In genomic region chr16:56246051-56246817, GRCh38 we compare ENCODE assay signal across 11 cellular contexts. TPM values are rescaled to one million over a fixed set of nuclear protein-coding genes. Genes with fewer than 3 reads are reported as not detected.
DNase-seq lines count a peak whose midpoint lies in the region; ATAC-seq and TF ChIP-seq lines count a peak whose summit lies in the region.
"Had no signal": no experiment of that assay in that cellular context is flagged by ENCODE, and none has a peak within 500 bp of the region (broad histone marks: within the 10 kb centered on the region; RNA-seq: fewer than 3 reads in every experiment).

No MANE protein-coding gene starts in this region.

- TF ChIP-seq RAD21 in HCT116 (IDR thresholded peaks at IDR 0.05; ENCODE audit: low read depth): no peak

- no peak overlapping the region for H3K9ac ChIP-seq in HCT116 (ENCODE audit: low read length)

- H3K9me3 ChIP-seq in HCT116 (ENCODE audit: control insufficient read depth in 1 of 2, insufficient read depth in 1 of 2, low read depth in 1 of 2, low read length in 2 of 2) (no peaks in the 10 kb centered on the region), sigmoid colon (no peaks in the 10 kb centered on the region), vagina (no peaks in the 10 kb centered on the region)

- H4K20me1 ChIP-seq in HCT116 (ENCODE audit: insufficient read depth): no peaks in the 10 kb centered on the region

- intact Hi-C loops in HCT116 (cut with micrococcal nuclease) (no loop called here), sigmoid colon (cut with DNase I) (no loop called here), lower leg skin (cut with DNase I; ENCODE audit: low total_unique reads) (no loop called here), vagina (cut with DNase I) (no loop called here)

- WGBS in sigmoid colon, 2 donors: 55 to 67% methylated on average over 13 of the region's 13 CpGs
- 64 to 66% methylated on average over 13 of the region's 13 CpGs for WGBS in lower leg skin, 2 donors

- H3K4me2 ChIP-seq in HCT116 (ENCODE audit: low read length): no peak overlapping the region

- no peaks in the 10 kb centered on the region for H3K9me3 Mint-ChIP-seq in WTC11
- H3K9me3 Mint-ChIP-seq: activated B cell treated with CpG ODN at 0.5 μM for 24 hours had no signal

- H3K27ac Mint-ChIP-seq in WTC11: no peak overlapping the region
- H3K27ac Mint-ChIP-seq: activated B cell treated with CpG ODN at 0.5 μM for 24 hours had no signal

- no peak overlapping the region for H3K4me3 ChIP-seq in HCT116 (replicated peaks in 1 of 2; ENCODE audit: low read depth in 1 of 2, low read length in 2 of 2)
- H3K4me3 ChIP-seq in sigmoid colon: no peak overlapping the region
- H3K4me3 ChIP-seq in lower leg skin (ENCODE audit: low read depth, poor library complexity, severe bottlenecking): no peak overlapping the region
- no peak overlapping the region for H3K4me3 ChIP-seq in vagina

- H3K79me2 ChIP-seq in HCT116 (ENCODE audit: insufficient read depth, low read length): no peaks in the 10 kb centered on the region

- ATAC-seq in HCT116 (peak; percentile 47; the same call in 1 of the 2 replicates), WTC11 (peak; percentile 93), HG02678 (IDR thresholded peaks at IDR 0.05; ENCODE audit: unreplicated experiment) (no peak)

- H3K27me3 ChIP-seq in HCT116 (ENCODE audit: insufficient read depth, low read length): no peaks in the 10 kb centered on the region
- no peaks in the 10 kb centered on the region for H3K27me3 ChIP-seq in sigmoid colon
- H3K27me3 ChIP-seq in vagina: no peaks in the 10 kb centered on the region

- TF ChIP-seq CTCF in HCT116 (IDR thresholded peaks at IDR 0.05 in 2 of 3, conservative IDR thresholded peaks at IDR 0.05 in 1 of 3; ENCODE audit: borderline replicate concordance in 1 of 3, insufficient read depth in 1 of 3, low read depth in 2 of 3, low read length in 2 of 3) (no peak), WTC11 (IDR thresholded peaks at IDR 0.05) (no peak), sigmoid colon (IDR thresholded peaks at IDR 0.05) (no peak), lower leg skin (IDR thresholded peaks at IDR 0.05) (no peak), vagina (IDR thresholded peaks at IDR 0.05) (no peak)

- no peak for TF ChIP-seq EP300 in sigmoid colon (IDR thresholded peaks at IDR 0.05)

- H3K4me3 Mint-ChIP-seq in WTC11: no peak overlapping the region
- H3K4me3 Mint-ChIP-seq: activated B cell treated with CpG ODN at 0.5 μM for 24 hours, naive B cell had no signal

- RAD21 ChIA-PET in HCT116 (lab: Charles Lee; ENCODE audit: low non-redundant PET in 1 of 2, low total read pairs in 2 of 2, uncharacterized antibody in 2 of 2, unreplicated experiment in 2 of 2): interaction anchor here in 1 of 2 experiments (0.6 kb wide), 1 partner anchor 52 kb away, joined by 3 read pairs; no protein-coding TSS in a partner anchor

- BruUV-seq in HCT116 (replicated peaks; lab: Mats Ljungman, UMichigan): no TSS peak

- peaks cover 3% of the 10 kb centered on the region; the same call in 1 of the 2 replicates for H3K36me3 Mint-ChIP-seq in WTC11
- H3K36me3 Mint-ChIP-seq: naive B cell had no signal

- no peak overlapping the region for H2AFZ ChIP-seq in HCT116 (ENCODE audit: low read depth, low read length, poor library complexity, severe bottlenecking)

- peaks cover 14% of the 10 kb centered on the region for H3K4me1 Mint-ChIP-seq in WTC11
- H3K4me1 Mint-ChIP-seq: activated B cell treated with CpG ODN at 0.5 μM for 24 hours, naive B cell had no signal

- H3K9me2 ChIP-seq in HCT116 (ENCODE audit: insufficient read depth): no peaks in the 10 kb centered on the region

- POLR2A ChIA-PET in HCT116 (lab: Charles Lee) (no interaction called here), WTC11 (lab: Charles Lee) (no interaction called here)

- no peaks in the 10 kb centered on the region for H3K27me3 Mint-ChIP-seq in WTC11 (ENCODE audit: low read depth)
- H3K27me3 Mint-ChIP-seq: activated B cell treated with CpG ODN at 0.5 μM for 24 hours had no signal

- no peak for TF ChIP-seq POLR2A in HCT116 (IDR thresholded peaks at IDR 0.05; ENCODE audit: borderline replicate concordance, extremely low read depth, insufficient read depth, insufficient read length)
- TF ChIP-seq POLR2A in sigmoid colon (IDR thresholded peaks at IDR 0.05): no peak
- TF ChIP-seq POLR2A in lower leg skin (IDR thresholded peaks at IDR 0.05): no peak
- no peak for TF ChIP-seq POLR2A in vagina (IDR thresholded peaks at IDR 0.05)

- no peak for DNase-seq in HCT116 (ENCODE audit: low read depth, low spot score)
- DNase-seq in WTC11 (ENCODE audit: low spot score): no peak
- DNase-seq in hypothalamus (lab: John Stamatoyannopoulos, UW): peak in 36 of 51 donors; percentile 39 to 89 (median 68)
- DNase-seq in sigmoid colon: peak; percentile 67
- DNase-seq in SW480 (ENCODE audit: low spot score): no peak
- DNase-seq in lower leg skin (ENCODE audit: low spot score in 2 of 2): no peak
- DNase-seq in vagina (ENCODE audit: extremely low spot score in 2 of 2): no peak
- DNase-seq: activated B cell treated with CpG ODN at 0.5 μM for 24 hours, naive B cell, NCI-H187 had no signal

- H3K36me3 ChIP-seq in HCT116 (ENCODE audit: control insufficient read depth in 1 of 2, insufficient read depth in 2 of 2, low read length in 2 of 2) (no peaks in the 10 kb centered on the region), sigmoid colon (no peaks in the 10 kb centered on the region), vagina (no peaks in the 10 kb centered on the region)

- H3K4me1 ChIP-seq in HCT116 (ENCODE audit: control insufficient read depth in 1 of 2, insufficient read depth in 2 of 2, low read length in 2 of 2) (peaks cover 0 to 10% of the 10 kb centered on the region in 2 experiments; a peak in 1 of 4 replicates), sigmoid colon (peaks cover 0 to 56% (median 38%) of the 10 kb centered on the region in 4 donors), vagina (peaks cover 17% of the 10 kb centered on the region)

- H3K27ac ChIP-seq in HCT116 (ENCODE audit: low read depth, low read length) (no peak overlapping the region), sigmoid colon (peak overlapping the region in 3 of 4 donors; percentile 56 to 70 (median 63)), vagina (no peak overlapping the region)

- CTCF ChIA-PET in HCT116 (lab: Charles Lee): no interaction called here
- CTCF ChIA-PET in WTC11 (lab: Charles Lee): interaction anchor here (1.1 kb wide), 1 partner anchor 21 kb away, joined by 3 read pairs; no protein-coding TSS in a partner anchor

TF ChIP-seq in HCT116, 20 proteins besides CTCF, POLR2A, EP300 and RAD21:
- TF ChIP-seq, protein P1, sequence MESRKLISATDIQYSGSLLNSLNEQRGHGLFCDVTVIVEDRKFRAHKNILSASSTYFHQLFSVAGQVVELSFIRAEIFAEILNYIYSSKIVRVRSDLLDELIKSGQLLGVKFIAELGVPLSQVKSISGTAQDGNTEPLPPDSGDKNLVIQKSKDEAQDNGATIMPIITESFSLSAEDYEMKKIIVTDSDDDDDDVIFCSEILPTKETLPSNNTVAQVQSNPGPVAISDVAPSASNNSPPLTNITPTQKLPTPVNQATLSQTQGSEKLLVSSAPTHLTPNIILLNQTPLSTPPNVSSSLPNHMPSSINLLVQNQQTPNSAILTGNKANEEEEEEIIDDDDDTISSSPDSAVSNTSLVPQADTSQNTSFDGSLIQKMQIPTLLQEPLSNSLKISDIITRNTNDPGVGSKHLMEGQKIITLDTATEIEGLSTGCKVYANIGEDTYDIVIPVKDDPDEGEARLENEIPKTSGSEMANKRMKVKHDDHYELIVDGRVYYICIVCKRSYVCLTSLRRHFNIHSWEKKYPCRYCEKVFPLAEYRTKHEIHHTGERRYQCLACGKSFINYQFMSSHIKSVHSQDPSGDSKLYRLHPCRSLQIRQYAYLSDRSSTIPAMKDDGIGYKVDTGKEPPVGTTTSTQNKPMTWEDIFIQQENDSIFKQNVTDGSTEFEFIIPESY (IDR thresholded peaks at IDR 0.05; ENCODE audit: extremely low read depth, insufficient replicate concordance, low read length): no peak

TF ChIP-seq in WTC11, 78 proteins besides CTCF, POLR2A, EP300 and RAD21 (continues in another document):
- TF ChIP-seq SMAD3 (CRISPR knock-in tag; IDR thresholded peaks at IDR 0.05; ENCODE audit: borderline replicate concordance) (no peak), MAX (CRISPR knock-in tag; IDR thresholded peaks at IDR 0.05) (no peak), ZNF396 (CRISPR knock-in tag; IDR thresholded peaks at IDR 0.05; ENCODE audit: borderline replicate concordance) (no peak), NFATC4 (CRISPR knock-in tag; IDR thresholded peaks at IDR 0.05) (no peak), ZNF512 (CRISPR knock-in tag; IDR thresholded peaks at IDR 0.05; ENCODE audit: borderline replicate concordance) (no peak), ELF4 (CRISPR knock-in tag; IDR thresholded peaks at IDR 0.05; ENCODE audit: low read depth) (no peak)

RNA-seq across cellular contexts. Expression of gene GNAO1, which starts 54.9 kb away (rescaled TPM):
- total RNA-seq in HCT116 (2021; ENCODE audit: unreplicated experiment): 0.12 TPM
- polyA plus RNA-seq in HCT116 (2012): not detected in 2 replicates
- 22.9 to 30.6 TPM (median 23.6 TPM) in 3 replicates for total RNA-seq in WTC11 (2021)
- total RNA-seq in sigmoid colon: 10 to 100 TPM; 28.8 to 67.0 (median 32.4) TPM
- polyA plus RNA-seq in sigmoid colon: 1 to 10 TPM in 2 of 3 donors, under 1 TPM in 1; 0.69 to 8.2 (median 1.8) TPM
- total RNA-seq in lower leg skin: 1 to 10 TPM in 3 of 4 donors, under 1 TPM in 1; 0.67 to 4.0 (median 2.2) TPM
- 16.2 TPM for total RNA-seq in vagina

Comparison
In these comparisons a context has a peak if more than half of its experiments do, and no peak if none do; other contexts are left out.
1. DNase-seq: peak in hypothalamus (36 of 51) and sigmoid colon (single experiment); none in HCT116 (single experiment), WTC11 (single experiment), SW480 (single experiment), lower leg skin (0 of 2) and vagina (0 of 2).
2. H3K27ac ChIP-seq: peak in sigmoid colon (3 of 4); none in HCT116 (single experiment) and vagina (single experiment).